8 cellular contexts compared by ENCODE assay signal in the genomic region with DNA sequence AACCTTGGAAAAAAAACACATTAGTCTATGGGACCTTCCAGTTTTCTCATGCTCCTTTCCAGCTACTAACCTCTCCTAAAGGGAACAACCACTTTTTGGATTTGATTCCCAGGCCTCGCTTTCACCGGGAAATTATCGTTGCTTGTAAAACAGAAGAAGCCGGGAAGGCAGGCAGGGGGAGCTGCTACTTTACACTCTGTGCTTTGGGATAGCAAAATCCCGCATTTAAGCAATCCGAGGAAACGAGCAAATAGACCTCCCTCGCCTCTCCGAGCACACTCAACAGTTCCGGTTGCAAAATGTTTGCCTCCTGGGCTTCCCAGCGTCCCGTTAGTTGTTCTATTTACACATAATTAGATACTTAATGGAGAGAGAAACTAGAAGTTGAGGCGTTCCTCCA. TPM values are rescaled to one million over a fixed set of nuclear protein-coding genes. Genes with fewer than 3 reads are reported as not detected.
DNase-seq lines count a peak whose midpoint lies in the region; ATAC-seq, FAIRE-seq and TF ChIP-seq lines count a peak whose summit lies in the region.

No MANE protein-coding gene starts in this region.

- H3K27ac ChIP-seq in KMS-11 (no peak overlapping the region), right atrium auricular region (peak overlapping the region; percentile 46 to 70), pancreas (no peak overlapping the region)

- H3K27me3 ChIP-seq in KMS-11 (ENCODE audit: insufficient read depth, low read depth) (peaks cover 3% of the 10 kb centered on the region; the same call in 1 of the 2 replicates), adipocyte (replicated peaks; ENCODE audit: control insufficient read depth, insufficient read depth, low read length) (peaks cover 6% of the 10 kb centered on the region), right atrium auricular region (no peaks in the 10 kb centered on the region), pancreas (no peaks in the 10 kb centered on the region)

- H4K20me1 ChIP-seq in KMS-11 (ENCODE audit: insufficient read depth) = no peaks in the 10 kb centered on the region

- H3K79me2 ChIP-seq in KMS-11 (ENCODE audit: insufficient read depth, low read depth) = no peaks in the 10 kb centered on the region

- H3K9me3 ChIP-seq in adipocyte (ENCODE audit: control insufficient read depth, low read length) (no peaks in the 10 kb centered on the region), right atrium auricular region (no peaks in the 10 kb centered on the region), pancreas (no peaks in the 10 kb centered on the region)

- intact Hi-C loops in pancreas (cut with DNase I) = no loop called here

- ATAC-seq in pancreas (peak; percentile 40 to 78 (median 74)), HG03135 (IDR thresholded peaks at IDR 0.05; ENCODE audit: unreplicated experiment) (no peak)

- H3K4me1 ChIP-seq in KMS-11 (ENCODE audit: low read depth, poor library complexity, severe bottlenecking) (peaks cover 45% of the 10 kb centered on the region), adipocyte (ENCODE audit: control insufficient read depth, insufficient read depth, low read length) (peaks cover 11% of the 10 kb centered on the region), right atrium auricular region (peaks cover 0 to 14% of the 10 kb centered on the region in 2 donors), pancreas (peaks cover 0 to 6% (median 0%) of the 10 kb centered on the region in 3 donors)

- peak; percentile 28 for TF ChIP-seq CTCF in D721Med (IDR thresholded peaks at IDR 0.05; ENCODE audit: insufficient read depth, missing control alignments)
- TF ChIP-seq CTCF in KMS-11 (conservative IDR thresholded peaks at IDR 0.05; ENCODE audit: low read depth, low read length) = no peak
- peak; percentile 14 to 69 for TF ChIP-seq CTCF in right atrium auricular region (IDR thresholded peaks at IDR 0.05)
- TF ChIP-seq CTCF in pancreas (IDR thresholded peaks at IDR 0.05) = no peak

- H3K36me3 ChIP-seq in KMS-11 (ENCODE audit: insufficient read depth) (no peaks in the 10 kb centered on the region), adipocyte (ENCODE audit: control insufficient read depth, insufficient read depth, low read length, severe bottlenecking) (no peaks in the 10 kb centered on the region), right atrium auricular region (no peaks in the 10 kb centered on the region), pancreas (no peaks in the 10 kb centered on the region)

- FAIRE-seq in D721Med (lab: Jason Lieb, UNC) = no peak
- FAIRE-seq in pancreas (lab: Jason Lieb, UNC) = no peak

- no peak for DNase-seq in D721Med (ENCODE audit: insufficient read length, low spot score)
- peak; percentile 69 for DNase-seq in adipocyte (ENCODE audit: low read depth)
- DNase-seq in right atrium auricular region (ENCODE audit: low spot score) = peak; percentile 89
- DNase-seq in pancreas = peak in 1 of 6 donors; percentile 25
- no peak for DNase-seq in GM19238 (ENCODE audit: insufficient read length, low spot score)
- DNase-seq in SHP77 treated with DMSO at 0.1 percent for 48 hours (lab: John Stamatoyannopoulos, UW) = no peak

- no peak overlapping the region for H3K4me3 ChIP-seq in KMS-11 (IDR thresholded peaks at IDR 0.05; ENCODE audit: insufficient read depth, low read depth, low read length)
- H3K4me3 ChIP-seq in adipocyte (ENCODE audit: low read length) = peak overlapping the region; percentile 80
- peak overlapping the region; percentile 43 to 65 for H3K4me3 ChIP-seq in right atrium auricular region
- H3K4me3 ChIP-seq in pancreas = peak overlapping the region; percentile 9 to 62 (median 28)

- H2AFZ ChIP-seq in KMS-11 (ENCODE audit: low read depth) = no peak overlapping the region

- H3K9ac ChIP-seq in KMS-11 = no peak overlapping the region; the same call in 1 of the 2 replicates
- H3K9ac ChIP-seq in adipocyte (ENCODE audit: low read length) = peak overlapping the region; percentile 76

- peak overlapping the region; percentile 99 for H3K4me2 ChIP-seq in KMS-11

- 0 to 1% methylated on average over 13 of the region's 13 CpGs for WGBS in pancreas, 2 donors

RNA-seq across cellular contexts. Expression of a gene that starts 1.2 kb away (rescaled TPM):
- total RNA-seq in right atrium auricular region (1 to 10 TPM; 3.1 to 4.9 TPM), pancreas (1 to 10 TPM in 1 of 6 donors, under 1 TPM in 5; 0.12 to 1.6 (median 0.44) TPM)
- polyA plus RNA-seq in pancreas = under 1 TPM; 0.23 to 0.56 TPM

Comparison
In these comparisons a context has a peak if more than half of its experiments do, and no peak if none do; other contexts are left out.
1. DNase-seq: peak in adipocyte (single experiment) and right atrium auricular region (single experiment); none in D721Med (single experiment), GM19238 (single experiment) and SHP77 treated with DMSO at 0.1 percent for 48 hours (single experiment).
2. CTCF ChIP-seq: peak in D721Med (single experiment) and right atrium auricular region (2 of 2); none in KMS-11 (single experiment) and pancreas (0 of 4).
3. H3K27ac ChIP-seq: peak in right atrium auricular region (2 of 2); none in KMS-11 (single experiment) and pancreas (0 of 4).